Comparison of ENCODE assay signal across 17 cellular contexts in genomic region chr1:29590583-29591555, GRCh38.
DNase-seq lines count a peak whose midpoint lies in the region; ATAC-seq, FAIRE-seq and TF ChIP-seq lines count a peak whose summit lies in the region.
"Had no signal": no experiment of that assay in that cellular context is flagged by ENCODE, and none has a peak within 500 bp of the region (broad histone marks: within the 10 kb centered on the region; RNA-seq: fewer than 3 reads in every experiment).

No MANE protein-coding gene starts in this region.

- no peak overlapping the region for H4K91ac ChIP-seq in IMR-90 (ENCODE audit: insufficient read depth, low read depth, low read length)

- no peak overlapping the region for H2BK20ac ChIP-seq in IMR-90 (ENCODE audit: low read depth, low read length)

- no peak overlapping the region for H2AK5ac ChIP-seq in IMR-90 (ENCODE audit: low read depth, low read length)

- WGBS in IMR-90 (ENCODE audit: extremely low coverage in 2 of 2, insufficient read length in 1 of 2), 2 experiments = no CpG with 5 or more reads among the region's 10 CpGs
- 67 to 79% (median 70%) methylated on average over 10 of the region's 10 CpGs for WGBS in small intestine, 3 donors

- no peak overlapping the region for H2BK15ac ChIP-seq in IMR-90 (ENCODE audit: low read depth, low read length)

- H2BK120ac ChIP-seq in IMR-90 (ENCODE audit: low read depth, low read length) = no peak overlapping the region

- no peak overlapping the region for H3K27ac ChIP-seq in BLaER1 treated with 17β-estradiol and CSF1 and Interleukin-3, amounts not matched to agents 10 nM and 100 nM
- H3K27ac ChIP-seq in IMR-90 (ENCODE audit: insufficient read depth, low read length) = no peak overlapping the region
- no peak overlapping the region for H3K27ac ChIP-seq in keratinocyte (ENCODE audit: control insufficient read depth, insufficient read depth, low read length)
- H3K27ac ChIP-seq in small intestine (ENCODE audit: low read depth in 1 of 2, low read length in 1 of 2) = no peak overlapping the region
- H3K27ac ChIP-seq: Peyer's patch, right lobe of liver had no signal

- H3K56ac ChIP-seq in IMR-90 (ENCODE audit: extremely low read depth, insufficient read depth, low read length) = no peak overlapping the region

- no TSS peak for BruUV-seq in IMR-90 (replicated peaks; lab: Mats Ljungman, UMichigan)

- H2AK9ac ChIP-seq in IMR-90 (replicated peaks; ENCODE audit: low read depth, low read length, poor library complexity) = no peak overlapping the region

- H4K5ac ChIP-seq in IMR-90 (ENCODE audit: low read depth, low read length) = no peak overlapping the region

- H3K4ac ChIP-seq in IMR-90 (ENCODE audit: low read depth, low read length) = no peak overlapping the region

- H4K8ac ChIP-seq in IMR-90 (ENCODE audit: low read depth in 2 of 2, low read length in 2 of 2) = no peak overlapping the region

- peaks cover 0 to 19% (median 0%) of the 10 kb centered on the region in 11 experiments; a peak in 4 of 22 replicates for H4K20me1 ChIP-seq in BLaER1 treated with 17β-estradiol and CSF1 and Interleukin-3, amounts not matched to agents 10 nM and 100 nM
- H4K20me1 ChIP-seq in IMR-90 (ENCODE audit: insufficient read depth, low read length) (no peaks in the 10 kb centered on the region), keratinocyte (ENCODE audit: control insufficient read depth, extremely low read depth, insufficient read depth, low read length) (no peaks in the 10 kb centered on the region)

- H3K23ac ChIP-seq in IMR-90 (ENCODE audit: low read depth, low read length) = no peak overlapping the region

- in situ Hi-C loops in IMR-90 (cut with MboI; ENCODE audit: low sequenced_read_pairs) = no loop called here

- intact Hi-C loops in IMR-90 (cut with micrococcal nuclease) = no loop called here

- dilution Hi-C loops in IMR-90 (cut with HindIII; ENCODE audit: low sequenced_read_pairs, unreplicated experiment) (no loop called here), keratinocyte (cut with MboI; ENCODE audit: extremely low pct_ligation_motif_present, low sequenced_read_pairs) (no loop called here)

- H3K9me1 ChIP-seq in IMR-90 (ENCODE audit: insufficient read depth, low read length) (no peaks in the 10 kb centered on the region), keratinocyte (ENCODE audit: control insufficient read depth, extremely low read depth, insufficient read depth, low read length) (no peaks in the 10 kb centered on the region)

- H3K9me3 ChIP-seq in BLaER1 treated with 17β-estradiol and CSF1 and Interleukin-3, amounts not matched to agents 10 nM and 100 nM (replicated peaks in 1 of 11) = peaks cover 0 to 11% (median 0%) of the 10 kb centered on the region in 11 experiments; a peak in 4 of 22 replicates
- no peaks in the 10 kb centered on the region for H3K9me3 ChIP-seq in IMR-90 (ENCODE audit: control insufficient read depth, insufficient read depth, low read length)
- H3K9me3 ChIP-seq in keratinocyte (ENCODE audit: control insufficient read depth, low read depth, low read length) = no peaks in the 10 kb centered on the region
- H3K9me3 ChIP-seq in small intestine (ENCODE audit: control insufficient read depth, low read depth) = no peaks in the 10 kb centered on the region
- H3K9me3 ChIP-seq: Peyer's patch, right lobe of liver had no signal

- H3K14ac ChIP-seq in IMR-90 (replicated peaks; ENCODE audit: low read depth, low read length) = no peak overlapping the region

- no peak overlapping the region for H3K9ac ChIP-seq in BLaER1 treated with 17β-estradiol and CSF1 and Interleukin-3, amounts not matched to agents 10 nM and 100 nM
- H3K9ac ChIP-seq in IMR-90 (ENCODE audit: low read depth, low read length) = no peak overlapping the region
- no peak overlapping the region for H3K9ac ChIP-seq in keratinocyte (ENCODE audit: control insufficient read depth, extremely low read depth, insufficient read depth, low read length)

- FAIRE-seq in keratinocyte (lab: Jason Lieb, UNC) (peak; percentile 65), small intestine (lab: Jason Lieb, UNC) (no peak)
- FAIRE-seq: islet of Langerhans had no signal

- POLR2A ChIA-PET in IMR-90 (lab: Charles Lee; ENCODE audit: unreplicated experiment) = no interaction called here

- no peaks in the 10 kb centered on the region for H3K36me3 ChIP-seq in BLaER1 treated with 17β-estradiol and CSF1 and Interleukin-3, amounts not matched to agents 10 nM and 100 nM
- H3K36me3 ChIP-seq in IMR-90 (ENCODE audit: control insufficient read depth, insufficient read depth, low read length) = no peaks in the 10 kb centered on the region
- no peaks in the 10 kb centered on the region for H3K36me3 ChIP-seq in keratinocyte (ENCODE audit: control insufficient read depth in 2 of 2, extremely low read depth in 1 of 2, insufficient read depth in 2 of 2, low read length in 2 of 2)
- H3K36me3 ChIP-seq in small intestine (ENCODE audit: control insufficient read depth in 2 of 2, insufficient read depth in 2 of 2, low read length in 2 of 2) = no peaks in the 10 kb centered on the region
- H3K36me3 ChIP-seq: Peyer's patch, right lobe of liver had no signal

- DNase-seq in IMR-90 (peak; percentile 21), astrocyte of the hippocampus (ENCODE audit: low read depth, low spot score) (peak; percentile 58), keratinocyte (ENCODE audit: low read depth, low spot score) (no peak), DMS 273 (lab: John Stamatoyannopoulos, UW; ENCODE audit: unreplicated experiment) (no peak), small intestine (no peak)
- DNase-seq: activated B cell treated with CpG ODN at 0.5 μM for 24 hours, aorta, Calu3, cortex of kidney, H9, NCI-H69, Peyer's patch, right lobe of liver had no signal

- H3K4me2 ChIP-seq in BLaER1 treated with 17β-estradiol and CSF1 and Interleukin-3, amounts not matched to agents 10 nM and 100 nM = peak overlapping the region; percentile 7 to 73 (median 42); a peak in 20 of 22 replicates
- H3K4me2 ChIP-seq in IMR-90 (ENCODE audit: low read depth, low read length) (no peak overlapping the region), keratinocyte (ENCODE audit: control insufficient read depth, extremely low read depth, insufficient read depth, low read depth, low read length) (no peak overlapping the region)

- H3K4me1 ChIP-seq in BLaER1 treated with 17β-estradiol and CSF1 and Interleukin-3, amounts not matched to agents 10 nM and 100 nM = peaks cover 16 to 31% (median 22%) of the 10 kb centered on the region in 10 experiments
- H3K4me1 ChIP-seq in IMR-90 (ENCODE audit: control insufficient read depth, insufficient read depth, low read length) (no peaks in the 10 kb centered on the region), keratinocyte (ENCODE audit: control insufficient read depth, extremely low read depth, insufficient read depth, low read length) (peaks cover 24% of the 10 kb centered on the region), small intestine (ENCODE audit: control insufficient read depth in 2 of 2, insufficient read depth in 1 of 2, low read depth in 1 of 2, low read length in 1 of 2) (no peaks in the 10 kb centered on the region)
- H3K4me1 ChIP-seq: Peyer's patch, right lobe of liver had no signal

- TF ChIP-seq CTCF in IMR-90 (conservative IDR thresholded peaks at IDR 0.05; ENCODE audit: low read depth, low read length) (no peak), keratinocyte (optimal IDR thresholded peaks at IDR 0.05 in 1 of 3, IDR thresholded peaks at IDR 0.05 in 1 of 3, conservative IDR thresholded peaks at IDR 0.05 in 1 of 3; ENCODE audit: extremely low read depth in 1 of 3, insufficient read depth in 2 of 3, low read length in 3 of 3) (no peak)

- H3K18ac ChIP-seq in IMR-90 (ENCODE audit: low read depth, low read length) = no peak overlapping the region

- TF ChIP-seq RAD21 in IMR-90 (IDR thresholded peaks at IDR 0.05; ENCODE audit: low read length) = no peak

- no peaks in the 10 kb centered on the region for H3K79me2 ChIP-seq in keratinocyte (ENCODE audit: control insufficient read depth, insufficient read depth, low read length)

- ATAC-seq in IMR-90 (ENCODE audit: low read depth) (no peak), HG02623 (IDR thresholded peaks at IDR 0.05; ENCODE audit: unreplicated experiment) (no peak), HG03025 (IDR thresholded peaks at IDR 0.05; ENCODE audit: low FRiP score, unreplicated experiment) (no peak)
- ATAC-seq: right lobe of liver had no signal

- TF ChIP-seq POLR2A in IMR-90 (IDR thresholded peaks at IDR 0.05; ENCODE audit: low read depth, low read length) = no peak

- H3K27me3 ChIP-seq in BLaER1 treated with 17β-estradiol and CSF1 and Interleukin-3, amounts not matched to agents 10 nM and 100 nM = no peaks in the 10 kb centered on the region; a peak in 1 of 22 replicates
- H3K27me3 ChIP-seq in IMR-90 (ENCODE audit: control insufficient read depth, insufficient read depth, low read length) (no peaks in the 10 kb centered on the region), keratinocyte (ENCODE audit: control insufficient read depth, extremely low read depth, insufficient read depth, low read length) (no peaks in the 10 kb centered on the region), small intestine (ENCODE audit: control insufficient read depth in 2 of 2, insufficient read depth in 2 of 2, low read length in 2 of 2) (peaks cover 0 to 3% of the 10 kb centered on the region in 2 donors)
- H3K27me3 ChIP-seq: Peyer's patch, right lobe of liver had no signal

- H3K79me1 ChIP-seq in IMR-90 (ENCODE audit: low read depth in 1 of 2, low read length in 2 of 2) = no peaks in the 10 kb centered on the region

- H2AFZ ChIP-seq in IMR-90 (replicated peaks; ENCODE audit: low read length, poor library complexity) (no peak overlapping the region), keratinocyte (ENCODE audit: control insufficient read depth, low read length) (no peak overlapping the region)

- no peak overlapping the region for H2BK5ac ChIP-seq in IMR-90 (ENCODE audit: low read depth, low read length, poor library complexity, severe bottlenecking)

- CTCF ChIA-PET in IMR-90 (lab: Yijun Ruan, JAX) = no interaction called here

- H3K4me3 ChIP-seq in BLaER1 treated with 17β-estradiol and CSF1 and Interleukin-3, amounts not matched to agents 10 nM and 100 nM = no peak overlapping the region
- H3K4me3 ChIP-seq in IMR-90 (ENCODE audit: insufficient read depth, low read depth, low read length) = no peak overlapping the region
- no peak overlapping the region for H3K4me3 ChIP-seq in keratinocyte (ENCODE audit: control insufficient read depth in 2 of 3, extremely low read depth in 1 of 3, insufficient read depth in 2 of 3, low read depth in 1 of 3, low read length in 3 of 3)
- no peak overlapping the region for H3K4me3 ChIP-seq in small intestine (ENCODE audit: low read depth in 1 of 2, low read length in 2 of 2)
- H3K4me3 ChIP-seq: Peyer's patch, right lobe of liver had no signal

TF ChIP-seq in IMR-90, 13 proteins besides CTCF, POLR2A, EP300 and RAD21 (continues in another document):
- TF ChIP-seq CHD1 (IDR thresholded peaks at IDR 0.05; ENCODE audit: low read depth, low read length) (no peak), RFX5 (IDR thresholded peaks at IDR 0.05; ENCODE audit: low read depth, low read length) (no peak)

Comparison
In these comparisons a context has a peak if more than half of its experiments do, and no peak if none do; other contexts are left out.
1. H3K4me2 ChIP-seq: peak in BLaER1 treated with 17β-estradiol and CSF1 and Interleukin-3, amounts not matched to agents 10 nM and 100 nM (11 of 11); none in IMR-90 (single experiment) and keratinocyte (single experiment).
2. DNase-seq: peak in IMR-90 (single experiment) and astrocyte of the hippocampus (single experiment); none in keratinocyte (single experiment), DMS 273 (single experiment) and small intestine (single experiment).